ENCODE assay signal across 8 cellular contexts in genomic region chr2:70248810-70249438, GRCh38. TPM values are rescaled to one million over a fixed set of nuclear protein-coding genes. Genes with fewer than 3 reads are reported as not detected.
DNase-seq lines count a peak whose midpoint lies in the region; ATAC-seq and TF ChIP-seq lines count a peak whose summit lies in the region.

No MANE protein-coding gene starts in this region.

- H3K9ac ChIP-seq in MM.1S (ENCODE audit: low read length) (peak overlapping the region; percentile 90), adipocyte (ENCODE audit: low read length) (peak overlapping the region; percentile 98)

- peak; percentile 95 for DNase-seq in DMS53 (lab: John Stamatoyannopoulos, UW)
- DNase-seq in H7 = peak; percentile 43
- peak; percentile 87 for DNase-seq in MM.1S
- peak; percentile 88 for DNase-seq in SKM-1 treated with dmso at 0.1 percent for 144 hours (lab: John Stamatoyannopoulos, UW; ENCODE audit: unreplicated experiment)
- DNase-seq in adipocyte (ENCODE audit: low read depth) = peak; percentile 92
- DNase-seq in hepatocyte (ENCODE audit: low spot score) = peak; percentile 94
- no peak for DNase-seq in retinal pigment epithelial cell (ENCODE audit: low read depth)
- peak; percentile 90 to 94 for DNase-seq in aorta

- 0 out of 2 replicates have a peak, but pooled peaks cover 3% of the 10 kb centered on the region for H3K4me1 ChIP-seq in MM.1S (ENCODE audit: low read length)
- H3K4me1 ChIP-seq in adipocyte (ENCODE audit: control insufficient read depth, insufficient read depth, low read length) = peaks cover 11% of the 10 kb centered on the region
- peaks cover 8% of the 10 kb centered on the region for H3K4me1 ChIP-seq in hepatocyte (ENCODE audit: insufficient read depth)
- H3K4me1 ChIP-seq in aorta (ENCODE audit: control insufficient read depth in 1 of 2, insufficient read depth in 2 of 2, low read length in 2 of 2) = peaks cover 0 to 5% of the 10 kb centered on the region in 2 donors

- H4K20me1 ChIP-seq in MM.1S (ENCODE audit: insufficient read depth, low read length) (peaks cover 5% of the 10 kb centered on the region; the same call in 1 of the 2 replicates), hepatocyte (ENCODE audit: insufficient read depth, poor library complexity, severe bottlenecking) (peaks cover 34% of the 10 kb centered on the region)

- H2AFZ ChIP-seq in MM.1S (ENCODE audit: low read length) (no peak overlapping the region), hepatocyte (no peak overlapping the region)

- H3K36me3 ChIP-seq in H7 (replicated peaks; ENCODE audit: control insufficient read depth, insufficient read depth, low read length) (no peaks in the 10 kb centered on the region), MM.1S (replicated peaks; ENCODE audit: insufficient read depth, low read length) (no peaks in the 10 kb centered on the region), adipocyte (ENCODE audit: control insufficient read depth, insufficient read depth, low read length, severe bottlenecking) (no peaks in the 10 kb centered on the region), hepatocyte (replicated peaks; ENCODE audit: insufficient read depth, low read depth) (no peaks in the 10 kb centered on the region), aorta (ENCODE audit: control insufficient read depth in 1 of 2, insufficient read depth in 2 of 2, low read length in 1 of 2) (no peaks in the 10 kb centered on the region)

- no peaks in the 10 kb centered on the region for H3K9me3 ChIP-seq in MM.1S (replicated peaks; ENCODE audit: insufficient read depth, low read length)
- no peaks in the 10 kb centered on the region for H3K9me3 ChIP-seq in adipocyte (ENCODE audit: control insufficient read depth, low read length)
- no peaks in the 10 kb centered on the region for H3K9me3 ChIP-seq in hepatocyte (ENCODE audit: low read depth)
- no peaks in the 10 kb centered on the region for H3K9me3 ChIP-seq in aorta (ENCODE audit: control insufficient read depth, low read length)

- WGBS in hepatocyte (ENCODE audit: low lambda C conversion rate, missing lambda C conversion rate) = 2% methylated on average over 24 of the region's 24 CpGs
- 1% methylated on average over 24 of the region's 24 CpGs for WGBS in aorta, 2 donors

- H3K4me3 ChIP-seq in H7 (ENCODE audit: insufficient read depth, low read depth, low read length) = peak overlapping the region; percentile 66
- peak overlapping the region; percentile 91 for H3K4me3 ChIP-seq in MM.1S (ENCODE audit: low read length)
- H3K4me3 ChIP-seq in adipocyte (ENCODE audit: low read length) = peak overlapping the region; percentile 94
- H3K4me3 ChIP-seq in hepatocyte = peak overlapping the region; percentile 7
- H3K4me3 ChIP-seq in retinal pigment epithelial cell (ENCODE audit: low read length) = peak overlapping the region; percentile 99
- H3K4me3 ChIP-seq in aorta (ENCODE audit: low read length in 2 of 2) = peak overlapping the region in 1 of 2 donors; percentile 86

- no peaks in the 10 kb centered on the region for H3K9me2 ChIP-seq in MM.1S (replicated peaks; ENCODE audit: insufficient read depth, low read length)
- H3K9me2 ChIP-seq in hepatocyte (replicated peaks; ENCODE audit: insufficient read depth) = no peaks in the 10 kb centered on the region

- intact Hi-C loops in aorta (cut with DNase I) = loop anchor here (2.0 to 5.0 kb wide), 2 partner anchors 43 to 58 kb away; partner anchors contain the start of genes C2orf42 (in 1 of the 2) and SNRPG (in 1 of the 2)

- H3K27ac ChIP-seq in MM.1S (ENCODE audit: low read length) (peak overlapping the region; percentile 93), hepatocyte (peak overlapping the region; percentile 97), aorta (ENCODE audit: low read depth in 1 of 2, low read length in 2 of 2) (peak overlapping the region in 1 of 2 donors; percentile 91)

- TF ChIP-seq CTCF in MM.1S (IDR thresholded peaks at IDR 0.05; ENCODE audit: low read length) (no peak; the same call in 1 of the 2 replicates), hepatocyte (IDR thresholded peaks at IDR 0.05; ENCODE audit: poor library complexity) (no peak), retinal pigment epithelial cell (conservative IDR thresholded peaks at IDR 0.05; ENCODE audit: low read depth, low read length) (no peak)

- H3K4me2 ChIP-seq in MM.1S (ENCODE audit: low read depth, low read length) (peak overlapping the region; percentile 50), hepatocyte (peak overlapping the region; percentile 59)

- H3F3A ChIP-seq in MM.1S (ENCODE audit: insufficient read depth, low read length) = peaks cover 19% of the 10 kb centered on the region

- H3K79me2 ChIP-seq in MM.1S (ENCODE audit: low read length) (peaks cover 44% of the 10 kb centered on the region), hepatocyte (peaks cover 42% of the 10 kb centered on the region)

- peak; percentile 94 for ATAC-seq in aorta (ENCODE audit: low FRiP score)

- H3K27me3 ChIP-seq in H7 (ENCODE audit: control insufficient read depth, insufficient read depth, low read length) = no peaks in the 10 kb centered on the region
- H3K27me3 ChIP-seq in MM.1S (replicated peaks; ENCODE audit: insufficient read depth, low read length) = no peaks in the 10 kb centered on the region
- H3K27me3 ChIP-seq in adipocyte (replicated peaks; ENCODE audit: control insufficient read depth, insufficient read depth, low read length) = no peaks in the 10 kb centered on the region
- no peaks in the 10 kb centered on the region for H3K27me3 ChIP-seq in hepatocyte
- no peaks in the 10 kb centered on the region for H3K27me3 ChIP-seq in aorta (ENCODE audit: control insufficient read depth in 1 of 2, insufficient read depth in 2 of 2, low read length in 1 of 2)

RNA-seq across cellular contexts. Expression of gene TIA1, which starts 0.5 kb away (rescaled TPM):
- total RNA-seq in H7 (2014; rRNA removed; shearing (Covaris generic)) = 97.5 and 136 TPM in 2 replicates
- 137 and 160 TPM in 2 replicates for total RNA-seq in hepatocyte
- polyA plus RNA-seq in hepatocyte = 47.1 and 64.8 TPM in 2 replicates
- 100 to 1,000 TPM in 1 of 2 donors, 10 to 100 TPM in 1; 87.6 to 150 TPM for total RNA-seq in aorta
- 10 to 100 TPM; 27.8 to 79.3 TPM for polyA plus RNA-seq in aorta

RNA-seq across cellular contexts. Expression of gene PCYOX1, which starts 9.0 kb away (rescaled TPM):
- 18.8 and 23.4 TPM in 2 replicates for total RNA-seq in H7 (2014; rRNA removed; shearing (Covaris generic))
- total RNA-seq in hepatocyte (77.7 and 81.6 TPM in 2 replicates), aorta (10 to 100 TPM; 49.5 to 85.1 TPM)
- polyA plus RNA-seq in hepatocyte (51.0 and 69.0 TPM in 2 replicates), aorta (10 to 100 TPM; 19.0 to 40.1 TPM)

RNA-seq across cellular contexts. Expression of gene SNRPG, which starts 44.6 kb away (rescaled TPM):
- total RNA-seq in H7 (2014; rRNA removed; shearing (Covaris generic)) = 144 and 160 TPM in 2 replicates
- total RNA-seq in hepatocyte = 198 TPM in 2 replicates
- 326 and 329 TPM in 2 replicates for polyA plus RNA-seq in hepatocyte
- 100 to 1,000 TPM in 1 of 2 donors, 10 to 100 TPM in 1; 68.1 to 112 TPM for total RNA-seq in aorta
- 100 to 1,000 TPM; 112 to 226 TPM for polyA plus RNA-seq in aorta

RNA-seq across cellular contexts. Expression of gene FAM136A, which starts 52.9 kb away (rescaled TPM):
- 84.4 and 87.1 TPM in 2 replicates for total RNA-seq in H7 (2014; rRNA removed; shearing (Covaris generic))
- 56.1 and 57.8 TPM in 2 replicates for total RNA-seq in hepatocyte
- polyA plus RNA-seq in hepatocyte = 63.6 and 68.8 TPM in 2 replicates
- 10 to 100 TPM; 15.7 to 19.8 TPM for total RNA-seq in aorta
- 10 to 100 TPM; 28.0 to 31.2 TPM for polyA plus RNA-seq in aorta

RNA-seq across cellular contexts. Expression of gene C2orf42, which starts 58.1 kb away (rescaled TPM):
- total RNA-seq in H7 (2014; rRNA removed; shearing (Covaris generic)) = 9.3 and 11.4 TPM in 2 replicates
- total RNA-seq in hepatocyte (16.3 and 22.0 TPM in 2 replicates), aorta (10 to 100 TPM; 12.4 to 17.9 TPM)
- polyA plus RNA-seq in hepatocyte (10.1 and 14.3 TPM in 2 replicates), aorta (1 to 10 TPM; 8.0 to 8.1 TPM)
